ENCODE assay signal across 1 cellular context in genomic region chr20:50528804-50529351, GRCh38.
TF ChIP-seq lines count a peak whose summit lies in the region.

No MANE protein-coding gene starts in this region.

TF ChIP-seq in GM12878, 131 proteins besides CTCF, POLR2A, EP300 and RAD21 (continued from another document and continues in another):
- peak; percentile 10 for TF ChIP-seq BCL3 (IDR thresholded peaks at IDR 0.05; ENCODE audit: borderline replicate concordance, insufficient read depth, low read depth, low read length, poor library complexity, severe bottlenecking)
- no peak for TF ChIP-seq TCF3 (IDR thresholded peaks at IDR 0.05; ENCODE audit: borderline replicate concordance, insufficient read depth, low read depth, low read length)
- TF ChIP-seq ZBTB40 (IDR thresholded peaks at IDR 0.05; ENCODE audit: borderline replicate concordance), result no peak
- no peak for TF ChIP-seq CREB1 (IDR thresholded peaks at IDR 0.05; ENCODE audit: low read depth)
- TF ChIP-seq USF1 (IDR thresholded peaks at IDR 0.05; ENCODE audit: borderline replicate concordance, extremely low read length, insufficient read depth, low read depth, low read length), result no peak
- TF ChIP-seq HSF1 (IDR thresholded peaks at IDR 0.05; ENCODE audit: low read depth, low read length), result no peak
- peak; percentile 59; the same call in 1 of the 2 replicates for TF ChIP-seq MEF2A (IDR thresholded peaks at IDR 0.05; ENCODE audit: insufficient read depth, low read depth, low read length)
- TF ChIP-seq ZBTB4 (CRISPR knock-in tag; IDR thresholded peaks at IDR 0.05), result no peak
- TF ChIP-seq PAX5 (IDR thresholded peaks at IDR 0.05; ENCODE audit: borderline replicate concordance, low read depth, low read length), result no peak
- TF ChIP-seq SREBF2 (IDR thresholded peaks at IDR 0.05; ENCODE audit: low read length), result no peak
- TF ChIP-seq RAD51 (IDR thresholded peaks at IDR 0.05), result 0 out of 2 replicates have a peak, but pooled peaks have one; percentile 20
- no peak for TF ChIP-seq BACH1 (IDR thresholded peaks at IDR 0.05; ENCODE audit: borderline replicate concordance)
- TF ChIP-seq NR2C1 (IDR thresholded peaks at IDR 0.05), result no peak
- TF ChIP-seq ZNF24 (IDR thresholded peaks at IDR 0.05), result 0 out of 2 replicates have a peak, but pooled peaks have one; percentile 25
- no peak for TF ChIP-seq IRF3 (IDR thresholded peaks at IDR 0.05)
- no peak for TF ChIP-seq NFXL1 (IDR thresholded peaks at IDR 0.05; ENCODE audit: borderline replicate concordance)
- TF ChIP-seq ZNF687 (IDR thresholded peaks at IDR 0.05), result no peak; the same call in 1 of the 2 replicates
- TF ChIP-seq ZSCAN29 (IDR thresholded peaks at IDR 0.05), result no peak
- TF ChIP-seq CHD2 (IDR thresholded peaks at IDR 0.05; ENCODE audit: borderline replicate concordance, low read depth, low read length), result no peak
- TF ChIP-seq MTA2 (IDR thresholded peaks at IDR 0.05; ENCODE audit: low read depth), result peak; percentile 87
- no peak for TF ChIP-seq E2F4 (IDR thresholded peaks at IDR 0.05; ENCODE audit: low read depth, low read length)
- TF ChIP-seq HDGF (IDR thresholded peaks at IDR 0.05), result no peak
- TF ChIP-seq SP1 (IDR thresholded peaks at IDR 0.05; ENCODE audit: low read depth, low read length), result no peak
- TF ChIP-seq FOXM1 (IDR thresholded peaks at IDR 0.05; ENCODE audit: low read depth, low read length), result no peak
- TF ChIP-seq FOS (IDR thresholded peaks at IDR 0.05; ENCODE audit: borderline replicate concordance, extremely low read depth, insufficient read length), result no peak
- peak; percentile 53; the same call in 1 of the 2 replicates for TF ChIP-seq NKRF (conservative IDR thresholded peaks at IDR 0.05)
- no peak for TF ChIP-seq PKNOX1 (IDR thresholded peaks at IDR 0.05)
- TF ChIP-seq NBN (IDR thresholded peaks at IDR 0.05), result 0 out of 2 replicates have a peak, but pooled peaks have one; percentile 38
- no peak for TF ChIP-seq LARP7 (IDR thresholded peaks at IDR 0.05)
- no peak for TF ChIP-seq HDAC2 (IDR thresholded peaks at IDR 0.05)
- no peak for TF ChIP-seq SMARCA5 (IDR thresholded peaks at IDR 0.05)
- no peak for TF ChIP-seq USF2 (IDR thresholded peaks at IDR 0.05; ENCODE audit: borderline replicate concordance, low read depth, low read length)
